Comparison of ENCODE assay signal across 21 cellular contexts in the genomic region with DNA sequence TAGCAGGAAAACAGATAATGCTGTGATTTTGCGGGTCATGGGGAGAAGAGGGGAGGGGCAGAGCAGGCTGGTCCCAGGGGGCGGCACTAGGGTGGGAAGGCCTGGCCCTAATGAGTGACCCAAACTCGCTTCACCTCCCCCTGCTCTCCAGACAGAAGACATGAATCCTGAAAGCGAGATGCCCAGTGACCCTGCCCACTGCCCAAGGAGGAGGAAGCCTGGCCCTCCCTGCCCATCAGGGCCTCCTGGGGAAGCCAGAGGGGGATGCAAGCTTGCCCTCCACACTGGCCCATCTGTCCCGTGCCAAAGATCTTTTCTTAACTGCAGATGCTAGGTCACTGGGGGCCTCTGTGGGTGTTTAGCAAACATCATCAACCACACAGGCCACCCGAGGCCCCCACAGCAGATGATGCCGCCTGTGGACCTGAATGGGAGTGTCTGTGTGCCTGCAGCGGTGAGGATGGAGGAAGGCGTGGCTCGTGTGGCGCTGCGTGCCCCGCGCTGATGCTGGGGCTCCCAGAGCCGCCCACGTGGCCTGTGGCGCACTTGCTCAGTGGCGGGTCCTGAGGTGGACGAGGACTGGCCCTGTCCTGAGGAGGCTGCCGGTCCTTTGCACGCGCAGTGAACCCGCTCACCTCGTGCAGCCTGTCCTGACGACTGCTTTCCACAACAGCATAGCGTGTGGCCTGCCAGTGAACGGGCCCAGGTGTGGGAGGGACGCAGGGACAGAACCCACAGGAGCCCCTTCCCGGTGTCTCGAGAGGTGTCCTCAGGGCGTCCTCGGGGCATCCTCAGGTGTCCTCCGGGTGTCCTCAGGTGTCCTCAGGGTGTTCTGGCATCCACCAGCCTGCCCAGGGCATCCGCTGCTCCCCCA.
"Had no signal": no experiment of that assay in that cellular context is flagged by ENCODE, and none has a peak within 500 bp of the region (broad histone marks: within the 10 kb centered on the region; RNA-seq: fewer than 3 reads in every experiment).

No MANE protein-coding gene starts in this region.

- DNase-seq: activated CD4-positive, alpha-beta memory T cell treated with anti-CD3 and anti-CD28 coated beads for 36 hours; activated naive CD8-positive, alpha-beta T cell treated with anti-CD3 and anti-CD28 coated beads, Interleukin-2, amount 50 U/mL, for 24 hours; activated T-cell treated with anti-CD3 and anti-CD28 coated beads for 4 hours; anterior cingulate cortex; brain microvascular endothelial cell; central memory CD4-positive, alpha-beta T cell; colonic mucosa; erythroblast; gastrocnemius medialis; mesendoderm; naive thymus-derived CD4-positive, alpha-beta T cell; sigmoid colon; stimulated activated CD4-positive, alpha-beta T cell treated with anti-CD3 and anti-CD28 coated beads, Interleukin-4, amount 100 ng/mL, for 4 hours; thyroid gland had no signal

- H3K36me3 Mint-ChIP-seq: activated CD4-positive, alpha-beta memory T cell treated with anti-CD3 and anti-CD28 coated beads for 36 hours had no signal

- H3K4me3 ChIP-seq: colonic mucosa, gastrocnemius medialis, heart left ventricle, pancreas, sigmoid colon, thyroid gland, vagina had no signal

- H3K27ac ChIP-seq: brain microvascular endothelial cell, colonic mucosa, gastrocnemius medialis, heart left ventricle, neutrophil, pancreas, sigmoid colon, thyroid gland, vagina had no signal

- H3K27me3 ChIP-seq: colonic mucosa, pancreas, thyroid gland, vagina had no signal

- H3K36me3 ChIP-seq: brain microvascular endothelial cell, colonic mucosa, gastrocnemius medialis, pancreas, thyroid gland, vagina had no signal

- H3K9me3 ChIP-seq: colonic mucosa, gastrocnemius medialis, heart left ventricle, neutrophil, pancreas, sigmoid colon, thyroid gland, vagina had no signal

- H3K4me1 Mint-ChIP-seq: activated naive CD8-positive, alpha-beta T cell treated with anti-CD3 and anti-CD28 coated beads, Interleukin-2, amount 50 U/mL, for 24 hours had no signal

- H3K27ac Mint-ChIP-seq: activated CD4-positive, alpha-beta memory T cell treated with anti-CD3 and anti-CD28 coated beads for 36 hours; activated naive CD8-positive, alpha-beta T cell treated with anti-CD3 and anti-CD28 coated beads, Interleukin-2, amount 50 U/mL, for 24 hours; activated T-helper 1 cell treated with anti-CD3 and anti-CD28 coated beads, Interleukin-12 subunit alpha, Interleukin-12 subunit beta, Interleukin-2, Interleukin-4 antibody, amounts not matched to agents 30 ng/mL and 10 ng/mL and 1 ng/mL, durations not matched to agents 14 hours and 24 hours and 36 hours; stimulated activated memory B cell treated with anti-CD40 and anti-IgM and Interleukin-4, amounts not matched to agents 10 μg/mL and 1 μg/mL and 100 μg/mL, for 72 hours had no signal

- ATAC-seq: activated naive CD8-positive, alpha-beta T cell treated with anti-CD3 and anti-CD28 coated beads, Interleukin-2, amount 50 U/mL, for 24 hours; gastrocnemius medialis; heart left ventricle; naive thymus-derived CD4-positive, alpha-beta T cell; pancreas; stimulated activated memory B cell treated with anti-CD40 and anti-IgM and Interleukin-4, amounts not matched to agents 10 μg/mL and 1 μg/mL and 100 μg/mL, for 72 hours had no signal

- H3K27me3 Mint-ChIP-seq: activated CD4-positive, alpha-beta memory T cell treated with anti-CD3 and anti-CD28 coated beads for 36 hours; stimulated activated memory B cell treated with anti-CD40 and anti-IgM and Interleukin-4, amounts not matched to agents 10 μg/mL and 1 μg/mL and 100 μg/mL, for 72 hours had no signal

- FAIRE-seq: endometrium, pancreas had no signal

- H3K9me3 Mint-ChIP-seq: activated CD4-positive, alpha-beta memory T cell treated with anti-CD3 and anti-CD28 coated beads for 36 hours; activated naive CD8-positive, alpha-beta T cell treated with anti-CD3 and anti-CD28 coated beads, Interleukin-2, amount 50 U/mL, for 24 hours; activated T-helper 1 cell treated with anti-CD3 and anti-CD28 coated beads, Interleukin-12 subunit alpha, Interleukin-12 subunit beta, Interleukin-2, Interleukin-4 antibody, amounts not matched to agents 30 ng/mL and 10 ng/mL and 1 ng/mL, durations not matched to agents 14 hours and 24 hours and 36 hours; naive thymus-derived CD4-positive, alpha-beta T cell; stimulated activated memory B cell treated with anti-CD40 and anti-IgM and Interleukin-4, amounts not matched to agents 10 μg/mL and 1 μg/mL and 100 μg/mL, for 72 hours had no signal

- H3K4me3 Mint-ChIP-seq: activated CD4-positive, alpha-beta memory T cell treated with anti-CD3 and anti-CD28 coated beads for 36 hours; activated naive CD8-positive, alpha-beta T cell treated with anti-CD3 and anti-CD28 coated beads, Interleukin-2, amount 50 U/mL, for 24 hours; activated T-helper 1 cell treated with anti-CD3 and anti-CD28 coated beads, Interleukin-12 subunit alpha, Interleukin-12 subunit beta, Interleukin-2, Interleukin-4 antibody, amounts not matched to agents 30 ng/mL and 10 ng/mL and 1 ng/mL, durations not matched to agents 14 hours and 24 hours and 36 hours; naive thymus-derived CD4-positive, alpha-beta T cell; stimulated activated memory B cell treated with anti-CD40 and anti-IgM and Interleukin-4, amounts not matched to agents 10 μg/mL and 1 μg/mL and 100 μg/mL, for 72 hours had no signal
